1 cellular context compared by ENCODE assay signal in the genomic region with DNA sequence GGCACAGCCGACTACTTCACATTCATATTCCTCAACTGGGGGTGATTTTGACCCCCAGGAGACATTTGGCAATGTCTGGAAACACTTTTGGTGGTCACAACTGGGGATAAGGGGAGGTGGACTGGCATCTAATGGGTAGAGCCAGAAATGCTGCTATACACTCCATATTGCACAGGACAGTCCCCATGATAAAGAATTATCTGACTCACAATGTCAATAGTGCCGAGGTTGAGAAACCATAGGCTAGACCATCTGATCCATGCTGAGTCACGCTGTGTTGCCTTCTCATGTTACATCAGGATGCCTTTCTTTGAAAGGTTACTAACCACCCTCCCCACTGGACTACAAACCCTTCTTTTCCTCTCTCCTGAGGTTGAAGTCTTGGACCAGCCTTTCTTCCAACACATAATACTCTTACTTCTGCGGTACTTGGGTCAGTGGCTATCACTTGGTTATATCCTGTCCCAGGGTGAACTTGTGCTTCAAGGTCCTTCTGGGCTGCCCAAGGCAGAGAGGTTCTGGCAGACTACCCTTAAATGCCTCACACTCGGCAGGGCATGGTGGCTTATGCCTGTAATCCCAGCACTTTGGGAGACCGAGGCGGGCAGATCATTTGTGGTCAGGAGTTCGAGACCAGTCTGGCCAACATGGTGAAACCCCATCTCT.
TF ChIP-seq lines count a peak whose summit lies in the region.

No MANE protein-coding gene starts in this region.

TF ChIP-seq in HepG2, 621 proteins besides CTCF, POLR2A, EP300 and RAD21 (continued from another document and continues in another):
- TF ChIP-seq, protein P1, sequence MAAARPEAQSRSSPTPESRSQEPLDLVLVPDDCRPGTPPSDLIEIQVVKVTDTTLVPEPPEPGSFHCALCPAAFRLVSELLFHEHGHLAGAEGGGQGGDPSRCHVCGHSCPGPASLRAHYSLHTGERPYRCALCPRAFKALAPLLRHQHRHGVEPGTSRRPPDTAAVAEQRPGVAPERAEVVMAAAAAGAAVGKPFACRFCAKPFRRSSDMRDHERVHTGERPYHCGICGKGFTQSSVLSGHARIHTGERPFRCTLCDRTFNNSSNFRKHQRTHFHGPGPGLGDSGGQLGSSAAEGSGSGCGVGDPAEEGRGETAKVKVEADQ (CRISPR knock-in tag; IDR thresholded peaks at IDR 0.05; ENCODE audit: borderline replicate concordance), result 0 out of 2 replicates have a peak, but pooled peaks have one; percentile 34
- peak; percentile 68; the same call in 1 of the 2 replicates for TF ChIP-seq KDM6A (CRISPR knock-in tag; IDR thresholded peaks at IDR 0.05; ENCODE audit: low read depth)
- peak; percentile 93; the same call in 1 of the 2 replicates for TF ChIP-seq ZFP1 (CRISPR knock-in tag; IDR thresholded peaks at IDR 0.05)
- TF ChIP-seq, protein P2, sequence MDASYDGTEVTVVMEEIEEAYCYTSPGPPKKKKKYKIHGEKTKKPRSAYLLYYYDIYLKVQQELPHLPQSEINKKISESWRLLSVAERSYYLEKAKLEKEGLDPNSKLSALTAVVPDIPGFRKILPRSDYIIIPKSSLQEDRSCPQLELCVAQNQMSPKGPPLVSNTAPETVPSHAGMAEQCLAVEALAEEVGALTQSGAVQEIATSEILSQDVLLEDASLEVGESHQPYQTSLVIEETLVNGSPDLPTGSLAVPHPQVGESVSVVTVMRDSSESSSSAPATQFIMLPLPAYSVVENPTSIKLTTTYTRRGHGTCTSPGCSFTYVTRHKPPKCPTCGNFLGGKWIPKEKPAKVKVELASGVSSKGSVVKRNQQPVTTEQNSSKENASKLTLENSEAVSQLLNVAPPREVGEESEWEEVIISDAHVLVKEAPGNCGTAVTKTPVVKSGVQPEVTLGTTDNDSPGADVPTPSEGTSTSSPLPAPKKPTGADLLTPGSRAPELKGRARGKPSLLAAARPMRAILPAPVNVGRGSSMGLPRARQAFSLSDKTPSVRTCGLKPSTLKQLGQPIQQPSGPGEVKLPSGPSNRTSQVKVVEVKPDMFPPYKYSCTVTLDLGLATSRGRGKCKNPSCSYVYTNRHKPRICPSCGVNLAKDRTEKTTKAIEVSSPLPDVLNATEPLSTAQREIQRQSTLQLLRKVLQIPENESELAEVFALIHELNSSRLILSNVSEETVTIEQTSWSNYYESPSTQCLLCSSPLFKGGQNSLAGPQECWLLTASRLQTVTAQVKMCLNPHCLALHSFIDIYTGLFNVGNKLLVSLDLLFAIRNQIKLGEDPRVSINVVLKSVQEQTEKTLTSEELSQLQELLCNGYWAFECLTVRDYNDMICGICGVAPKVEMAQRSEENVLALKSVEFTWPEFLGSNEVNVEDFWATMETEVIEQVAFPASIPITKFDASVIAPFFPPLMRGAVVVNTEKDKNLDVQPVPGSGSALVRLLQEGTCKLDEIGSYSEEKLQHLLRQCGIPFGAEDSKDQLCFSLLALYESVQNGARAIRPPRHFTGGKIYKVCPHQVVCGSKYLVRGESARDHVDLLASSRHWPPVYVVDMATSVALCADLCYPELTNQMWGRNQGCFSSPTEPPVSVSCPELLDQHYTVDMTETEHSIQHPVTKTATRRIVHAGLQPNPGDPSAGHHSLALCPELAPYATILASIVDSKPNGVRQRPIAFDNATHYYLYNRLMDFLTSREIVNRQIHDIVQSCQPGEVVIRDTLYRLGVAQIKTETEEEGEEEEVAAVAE (CRISPR knock-in tag; IDR thresholded peaks at IDR 0.05; ENCODE audit: borderline replicate concordance), result no peak; the same call in 1 of the 2 replicates
- peak; percentile 93 for TF ChIP-seq MXD4 (CRISPR knock-in tag; IDR thresholded peaks at IDR 0.05)
- TF ChIP-seq IKZF1 (IDR thresholded peaks at IDR 0.05), result no peak
- 0 out of 2 replicates have a peak, but pooled peaks have one; percentile 24 for TF ChIP-seq ZFP36L1 (CRISPR knock-in tag; IDR thresholded peaks at IDR 0.05)
- TF ChIP-seq ZNF773 (CRISPR knock-in tag; IDR thresholded peaks at IDR 0.05; ENCODE audit: borderline replicate concordance), result no peak
- TF ChIP-seq SRY (CRISPR knock-in tag; IDR thresholded peaks at IDR 0.05), result no peak
- no peak; the same call in 1 of the 2 replicates for TF ChIP-seq MLX (CRISPR knock-in tag; IDR thresholded peaks at IDR 0.05)
- TF ChIP-seq ZNF652 (CRISPR knock-in tag; IDR thresholded peaks at IDR 0.05; ENCODE audit: borderline replicate concordance, low read depth), result peak; percentile 61; the same call in 1 of the 2 replicates
- TF ChIP-seq, protein P3, sequence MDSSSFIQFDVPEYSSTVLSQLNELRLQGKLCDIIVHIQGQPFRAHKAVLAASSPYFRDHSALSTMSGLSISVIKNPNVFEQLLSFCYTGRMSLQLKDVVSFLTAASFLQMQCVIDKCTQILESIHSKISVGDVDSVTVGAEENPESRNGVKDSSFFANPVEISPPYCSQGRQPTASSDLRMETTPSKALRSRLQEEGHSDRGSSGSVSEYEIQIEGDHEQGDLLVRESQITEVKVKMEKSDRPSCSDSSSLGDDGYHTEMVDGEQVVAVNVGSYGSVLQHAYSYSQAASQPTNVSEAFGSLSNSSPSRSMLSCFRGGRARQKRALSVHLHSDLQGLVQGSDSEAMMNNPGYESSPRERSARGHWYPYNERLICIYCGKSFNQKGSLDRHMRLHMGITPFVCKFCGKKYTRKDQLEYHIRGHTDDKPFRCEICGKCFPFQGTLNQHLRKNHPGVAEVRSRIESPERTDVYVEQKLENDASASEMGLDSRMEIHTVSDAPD (CRISPR knock-in tag; IDR thresholded peaks at IDR 0.05), result 0 out of 2 replicates have a peak, but pooled peaks have one; percentile 52
- peak; percentile 96 to 100 for TF ChIP-seq MAFK (conservative IDR thresholded peaks at IDR 0.05 in 1 of 2, IDR thresholded peaks at IDR 0.05 in 1 of 2; ENCODE audit: low read length in 2 of 2)
- peak; percentile 79; the same call in 1 of the 2 replicates for TF ChIP-seq DMAP1 (CRISPR knock-in tag; IDR thresholded peaks at IDR 0.05)
- TF ChIP-seq RBM39 (IDR thresholded peaks at IDR 0.05; ENCODE audit: low read depth, low read length, poor library complexity, severe bottlenecking), result no peak
- peak; percentile 75 for TF ChIP-seq SALL1 (CRISPR knock-in tag; IDR thresholded peaks at IDR 0.05)
- peak; percentile 81; the same call in 1 of the 2 replicates for TF ChIP-seq ZSCAN9 (CRISPR knock-in tag; IDR thresholded peaks at IDR 0.05; ENCODE audit: borderline replicate concordance)
- TF ChIP-seq, protein P4, sequence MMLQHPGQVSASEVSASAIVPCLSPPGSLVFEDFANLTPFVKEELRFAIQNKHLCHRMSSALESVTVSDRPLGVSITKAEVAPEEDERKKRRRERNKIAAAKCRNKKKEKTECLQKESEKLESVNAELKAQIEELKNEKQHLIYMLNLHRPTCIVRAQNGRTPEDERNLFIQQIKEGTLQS (CRISPR knock-in tag; IDR thresholded peaks at IDR 0.05), result peak; percentile 96
- peak; percentile 77; the same call in 1 of the 2 replicates for TF ChIP-seq HOXA3 (CRISPR knock-in tag; IDR thresholded peaks at IDR 0.05)
- peak; percentile 82 for TF ChIP-seq ZNF609 (CRISPR knock-in tag; IDR thresholded peaks at IDR 0.05; ENCODE audit: borderline replicate concordance)
- TF ChIP-seq ZNF598 (CRISPR knock-in tag; IDR thresholded peaks at IDR 0.05; ENCODE audit: borderline replicate concordance), result no peak
- TF ChIP-seq, protein P5, sequence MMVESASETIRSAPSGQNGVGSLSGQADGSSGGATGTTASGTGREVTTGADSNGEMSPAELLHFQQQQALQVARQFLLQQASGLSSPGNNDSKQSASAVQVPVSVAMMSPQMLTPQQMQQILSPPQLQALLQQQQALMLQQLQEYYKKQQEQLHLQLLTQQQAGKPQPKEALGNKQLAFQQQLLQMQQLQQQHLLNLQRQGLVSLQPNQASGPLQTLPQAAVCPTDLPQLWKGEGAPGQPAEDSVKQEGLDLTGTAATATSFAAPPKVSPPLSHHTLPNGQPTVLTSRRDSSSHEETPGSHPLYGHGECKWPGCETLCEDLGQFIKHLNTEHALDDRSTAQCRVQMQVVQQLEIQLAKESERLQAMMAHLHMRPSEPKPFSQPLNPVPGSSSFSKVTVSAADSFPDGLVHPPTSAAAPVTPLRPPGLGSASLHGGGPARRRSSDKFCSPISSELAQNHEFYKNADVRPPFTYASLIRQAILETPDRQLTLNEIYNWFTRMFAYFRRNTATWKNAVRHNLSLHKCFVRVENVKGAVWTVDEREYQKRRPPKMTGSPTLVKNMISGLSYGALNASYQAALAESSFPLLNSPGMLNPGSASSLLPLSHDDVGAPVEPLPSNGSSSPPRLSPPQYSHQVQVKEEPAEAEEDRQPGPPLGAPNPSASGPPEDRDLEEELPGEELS (CRISPR knock-in tag; IDR thresholded peaks at IDR 0.05), result peak; percentile 85
- TF ChIP-seq ETS1 (CRISPR knock-in tag; IDR thresholded peaks at IDR 0.05), result no peak
- peak; percentile 90 for TF ChIP-seq RARA (CRISPR knock-in tag; IDR thresholded peaks at IDR 0.05)
- TF ChIP-seq, protein P6, sequence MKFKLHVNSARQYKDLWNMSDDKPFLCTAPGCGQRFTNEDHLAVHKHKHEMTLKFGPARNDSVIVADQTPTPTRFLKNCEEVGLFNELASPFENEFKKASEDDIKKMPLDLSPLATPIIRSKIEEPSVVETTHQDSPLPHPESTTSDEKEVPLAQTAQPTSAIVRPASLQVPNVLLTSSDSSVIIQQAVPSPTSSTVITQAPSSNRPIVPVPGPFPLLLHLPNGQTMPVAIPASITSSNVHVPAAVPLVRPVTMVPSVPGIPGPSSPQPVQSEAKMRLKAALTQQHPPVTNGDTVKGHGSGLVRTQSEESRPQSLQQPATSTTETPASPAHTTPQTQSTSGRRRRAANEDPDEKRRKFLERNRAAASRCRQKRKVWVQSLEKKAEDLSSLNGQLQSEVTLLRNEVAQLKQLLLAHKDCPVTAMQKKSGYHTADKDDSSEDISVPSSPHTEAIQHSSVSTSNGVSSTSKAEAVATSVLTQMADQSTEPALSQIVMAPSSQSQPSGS (CRISPR knock-in tag; IDR thresholded peaks at IDR 0.05), result peak; percentile 85
- no peak for TF ChIP-seq MBNL3 (CRISPR knock-in tag; conservative IDR thresholded peaks at IDR 0.05)
- no peak for TF ChIP-seq ZNF20 (CRISPR knock-in tag; IDR thresholded peaks at IDR 0.05)
- no peak for TF ChIP-seq SNAPC2 (CRISPR knock-in tag; IDR thresholded peaks at IDR 0.05)
- no peak for TF ChIP-seq ARID2 (CRISPR knock-in tag; IDR thresholded peaks at IDR 0.05; ENCODE audit: borderline replicate concordance)
- 0 out of 2 replicates have a peak, but pooled peaks have one; percentile 51 for TF ChIP-seq ZBTB7B (CRISPR knock-in tag; IDR thresholded peaks at IDR 0.05)
- no peak for TF ChIP-seq STAT6 (CRISPR knock-in tag; IDR thresholded peaks at IDR 0.05; ENCODE audit: borderline replicate concordance)
- no peak for TF ChIP-seq ZNF550 (CRISPR knock-in tag; IDR thresholded peaks at IDR 0.05; ENCODE audit: borderline replicate concordance)
